In genomic region chr7:155918720-155919399, GRCh38 we compare ENCODE assay signal across 14 cellular contexts.
DNase-seq lines count a peak whose midpoint lies in the region; ATAC-seq, FAIRE-seq and TF ChIP-seq lines count a peak whose summit lies in the region.
"Had no signal": no experiment of that assay in that cellular context is flagged by ENCODE, and none has a peak within 500 bp of the region (broad histone marks: within the 10 kb centered on the region; RNA-seq: fewer than 3 reads in every experiment).

No MANE protein-coding gene starts in this region.

- 0 out of 2 replicates have a peak, but pooled peaks cover 8% of the 10 kb centered on the region for H4K20me1 ChIP-seq in K562 (replicated peaks; ENCODE audit: control insufficient read depth, insufficient read depth, low read length)
- H4K20me1 ChIP-seq in keratinocyte (ENCODE audit: control insufficient read depth, extremely low read depth, insufficient read depth, low read length), result no peaks in the 10 kb centered on the region
- H4K20me1 ChIP-seq in smooth muscle cell (ENCODE audit: low read depth), result no peaks in the 10 kb centered on the region

- H3K4me1 ChIP-seq in K562 (replicated peaks in 1 of 2; ENCODE audit: control insufficient read depth in 2 of 2, insufficient read depth in 2 of 2, low read length in 2 of 2), result peaks cover 0 to 8% of the 10 kb centered on the region in 2 experiments; a peak in 2 of 5 replicates
- H3K4me1 ChIP-seq in keratinocyte (ENCODE audit: control insufficient read depth, extremely low read depth, insufficient read depth, low read length), result peaks cover 11% of the 10 kb centered on the region
- H3K4me1 ChIP-seq in smooth muscle cell (ENCODE audit: low read depth), result no peaks in the 10 kb centered on the region
- no peaks in the 10 kb centered on the region for H3K4me1 ChIP-seq in CD8-positive, alpha-beta memory T cell (ENCODE audit: insufficient read depth, low read length)

- H3K9me3 Mint-ChIP-seq in CD8-positive, alpha-beta memory T cell, result peaks cover 0 to 6% (median 0%) of the 10 kb centered on the region in 5 donors
- H3K9me3 Mint-ChIP-seq: GM23338 had no signal

- H3K4me2 ChIP-seq in K562 (ENCODE audit: insufficient read depth, low read length) (no peak overlapping the region), keratinocyte (ENCODE audit: control insufficient read depth, extremely low read depth, insufficient read depth, low read depth, low read length) (no peak overlapping the region), smooth muscle cell (no peak overlapping the region)
- H3K4me2 ChIP-seq: GM23338 had no signal

- no peak for TF ChIP-seq EP300 in K562 (IDR thresholded peaks at IDR 0.05; ENCODE audit: low read length)

- H3K27ac ChIP-seq in K562 (ENCODE audit: extremely low read depth, low read depth, low read length), result no peak overlapping the region
- H3K27ac ChIP-seq in keratinocyte (ENCODE audit: control insufficient read depth, insufficient read depth, low read length), result no peak overlapping the region
- H3K27ac ChIP-seq in smooth muscle cell (ENCODE audit: low read depth), result no peak overlapping the region
- H3K27ac ChIP-seq in CD8-positive, alpha-beta memory T cell (ENCODE audit: low read depth, low read length), result no peak overlapping the region
- H3K27ac ChIP-seq: 22Rv1 had no signal

- CTCF ChIA-PET in K562 (lab: Yijun Ruan, JAX; ENCODE audit: low intra/inter-chr PET ratio), result no interaction called here
- CTCF ChIA-PET in CD8-positive, alpha-beta memory T cell (lab: Charles Lee), result no interaction called here

- H3K27me3 ChIP-seq in K562 (ENCODE audit: control insufficient read depth in 2 of 2, insufficient read depth in 2 of 2, low read length in 2 of 2), result peaks cover 27 to 80% of the 10 kb centered on the region in 2 experiments
- no peaks in the 10 kb centered on the region for H3K27me3 ChIP-seq in keratinocyte (ENCODE audit: control insufficient read depth, extremely low read depth, insufficient read depth, low read length)
- no peaks in the 10 kb centered on the region for H3K27me3 ChIP-seq in smooth muscle cell (ENCODE audit: low read depth)
- no peaks in the 10 kb centered on the region for H3K27me3 ChIP-seq in CD8-positive, alpha-beta memory T cell (ENCODE audit: insufficient read depth, low read length, poor library complexity, severe bottlenecking)

- H3K79me2 ChIP-seq in K562 (ENCODE audit: control insufficient read depth, insufficient read depth, low read length) (no peaks in the 10 kb centered on the region), keratinocyte (ENCODE audit: control insufficient read depth, insufficient read depth, low read length) (no peaks in the 10 kb centered on the region), smooth muscle cell (ENCODE audit: low read depth) (no peaks in the 10 kb centered on the region)

- POLR2A ChIA-PET in K562 (lab: Yijun Ruan, JAX), result interaction anchor here (0.7 kb wide), 1 partner anchor 16 kb away, joined by 3 read pairs; no protein-coding TSS in a partner anchor
- POLR2A ChIA-PET in CD8-positive, alpha-beta memory T cell (lab: Charles Lee), result no interaction called here

- H3K9me1 ChIP-seq in K562 (ENCODE audit: control insufficient read depth, insufficient read depth, low read length) (no peaks in the 10 kb centered on the region), keratinocyte (ENCODE audit: control insufficient read depth, extremely low read depth, insufficient read depth, low read length) (no peaks in the 10 kb centered on the region)

- H3K27ac Mint-ChIP-seq in CD8-positive, alpha-beta memory T cell, result no peak overlapping the region
- H3K27ac Mint-ChIP-seq: activated CD8-positive, alpha-beta T cell treated with anti-CD3 and anti-CD28 coated beads, Interleukin-2, amount 10 ng/mL, durations not matched to agents 7 days and 5 days; GM23338 had no signal

- TF ChIP-seq RAD21 in K562 (CRISPR knock-in tag; conservative IDR thresholded peaks at IDR 0.05 in 1 of 2, IDR thresholded peaks at IDR 0.05 in 1 of 2), result no peak

- peak; percentile 29 for DNase-seq in DMS 273 (lab: John Stamatoyannopoulos, UW; ENCODE audit: unreplicated experiment)
- DNase-seq in DMS 273 treated with DMSO at 0.1 percent for 48 hours (lab: John Stamatoyannopoulos, UW), result no peak
- DNase-seq in K562 (ENCODE audit: extremely low read depth in 1 of 4, low spot score in 3 of 4), result peak in 1 of 4 experiments; percentile 19
- peak; percentile 11 for DNase-seq in keratinocyte (ENCODE audit: low read depth, low spot score)
- peak; percentile 31 for DNase-seq in stromal cell of bone marrow (ENCODE audit: low read depth)
- no peak for DNase-seq in smooth muscle cell (lab: John Stamatoyannopoulos, UW; ENCODE audit: unreplicated experiment)
- DNase-seq in CD8-positive, alpha-beta memory T cell, result no peak
- no peak for DNase-seq in NCI-H146 treated with DMSO at 0.1 percent for 48 hours (lab: John Stamatoyannopoulos, UW; ENCODE audit: unreplicated experiment)
- DNase-seq: activated CD8-positive, alpha-beta T cell treated with anti-CD3 and anti-CD28 coated beads, Interleukin-2, amount 10 ng/mL, durations not matched to agents 7 days and 5 days; cortex of kidney; KG1; NK-92 treated with Interleukin-12 subunit alpha and Interleukin-12 subunit beta, amount 100 ng/mL, for 24 hours had no signal

- H3K9me3 ChIP-seq in K562 (replicated peaks; ENCODE audit: control insufficient read depth, insufficient read depth, low read depth, low read length), result no peaks in the 10 kb centered on the region
- H3K9me3 ChIP-seq in keratinocyte (ENCODE audit: control insufficient read depth, low read depth, low read length), result peaks cover 1% of the 10 kb centered on the region
- H3K9me3 ChIP-seq in smooth muscle cell (replicated peaks; ENCODE audit: low read depth), result no peaks in the 10 kb centered on the region
- H3K9me3 ChIP-seq in CD8-positive, alpha-beta memory T cell (ENCODE audit: low read length), result no peaks in the 10 kb centered on the region

- no peak overlapping the region for H3K4me3 Mint-ChIP-seq in CD8-positive, alpha-beta memory T cell
- H3K4me3 Mint-ChIP-seq: activated CD8-positive, alpha-beta T cell treated with anti-CD3 and anti-CD28 coated beads, Interleukin-2, amount 10 ng/mL, durations not matched to agents 7 days and 5 days; GM23338 had no signal

- in situ Hi-C loops in K562 (cut with MboI), result no loop called here

- intact Hi-C loops in K562 (cut with micrococcal nuclease), result no loop called here

- BruUV-seq in K562 (replicated peaks; lab: Mats Ljungman, UMichigan), result no TSS peak

- no peak overlapping the region for H3K4me3 ChIP-seq in K562
- no peak overlapping the region for H3K4me3 ChIP-seq in keratinocyte (ENCODE audit: control insufficient read depth in 2 of 3, extremely low read depth in 1 of 3, insufficient read depth in 2 of 3, low read depth in 1 of 3, low read length in 3 of 3)
- H3K4me3 ChIP-seq in smooth muscle cell, result no peak overlapping the region
- H3K4me3 ChIP-seq in CD8-positive, alpha-beta memory T cell (ENCODE audit: low read length), result no peak overlapping the region
- H3K4me3 ChIP-seq: GM23338 had no signal

- dilution Hi-C loops in keratinocyte (cut with MboI; ENCODE audit: extremely low pct_ligation_motif_present, low sequenced_read_pairs), result no loop called here

- H3K27me3 Mint-ChIP-seq in CD8-positive, alpha-beta memory T cell, result no peaks in the 10 kb centered on the region

- FAIRE-seq in K562 (lab: Jason Lieb, UNC), result peak; percentile 73
- FAIRE-seq in keratinocyte (lab: Jason Lieb, UNC), result peak; percentile 76

- H2AFZ ChIP-seq in K562 (ENCODE audit: low read depth, low read length) (no peak overlapping the region), keratinocyte (ENCODE audit: control insufficient read depth, low read length) (no peak overlapping the region), smooth muscle cell (ENCODE audit: low read depth) (no peak overlapping the region)
- H2AFZ ChIP-seq: GM23338 had no signal

- peak; percentile 37; the same call in 2 of the 3 replicates for ATAC-seq in K562
- ATAC-seq: activated CD8-positive, alpha-beta T cell treated with anti-CD3 and anti-CD28 coated beads, Interleukin-2, amount 10 ng/mL, durations not matched to agents 7 days and 5 days; GM23338 had no signal

- H3K36me3 Mint-ChIP-seq in CD8-positive, alpha-beta memory T cell, result peaks cover 0 to 3% (median 0%) of the 10 kb centered on the region in 3 donors

- no peak for TF ChIP-seq POLR2A in K562 (conservative IDR thresholded peaks at IDR 0.05)

- no peaks in the 10 kb centered on the region for H3K36me3 ChIP-seq in K562 (ENCODE audit: control insufficient read depth, insufficient read depth, low read length)
- H3K36me3 ChIP-seq in keratinocyte (ENCODE audit: control insufficient read depth in 2 of 2, extremely low read depth in 1 of 2, insufficient read depth in 2 of 2, low read length in 2 of 2), result no peaks in the 10 kb centered on the region
- no peaks in the 10 kb centered on the region for H3K36me3 ChIP-seq in smooth muscle cell (ENCODE audit: low read depth)
- no peaks in the 10 kb centered on the region for H3K36me3 ChIP-seq in CD8-positive, alpha-beta memory T cell (ENCODE audit: insufficient read depth, low read length)

- WGBS in K562 (ENCODE audit: insufficient coverage, low coverage, missing lambda C conversion rate), result 2% methylated on average over 14 of the region's 14 CpGs
- WGBS in smooth muscle cell (ENCODE audit: low lambda C conversion rate), result 49% methylated on average over 13 of the region's 14 CpGs

- H3K4me1 Mint-ChIP-seq in CD8-positive, alpha-beta memory T cell, result no peaks in the 10 kb centered on the region

- no peak overlapping the region for H3K9ac ChIP-seq in K562 (ENCODE audit: insufficient read depth in 1 of 2, low read depth in 2 of 2, low read length in 2 of 2)
- H3K9ac ChIP-seq in keratinocyte (ENCODE audit: control insufficient read depth, extremely low read depth, insufficient read depth, low read length), result no peak overlapping the region
- no peak overlapping the region for H3K9ac ChIP-seq in smooth muscle cell (ENCODE audit: low read depth)

- no peaks in the 10 kb centered on the region for H3F3A ChIP-seq in smooth muscle cell (ENCODE audit: low read depth)

- TF ChIP-seq CTCF in K562 (IDR thresholded peaks at IDR 0.05 in 2 of 3, conservative IDR thresholded peaks at IDR 0.05 in 1 of 3; ENCODE audit: insufficient read depth in 2 of 3, low read depth in 1 of 3, low read length in 3 of 3) (no peak), keratinocyte (optimal IDR thresholded peaks at IDR 0.05 in 1 of 3, IDR thresholded peaks at IDR 0.05 in 1 of 3, conservative IDR thresholded peaks at IDR 0.05 in 1 of 3; ENCODE audit: extremely low read depth in 1 of 3, insufficient read depth in 2 of 3, low read length in 3 of 3) (no peak), smooth muscle cell (IDR thresholded peaks at IDR 0.05; ENCODE audit: borderline replicate concordance, insufficient read depth, poor library complexity, severe bottlenecking) (no peak)

TF ChIP-seq in K562, 482 proteins besides CTCF, POLR2A, EP300 and RAD21 (continues in another document):
- 0 out of 2 replicates have a peak, but pooled peaks have one; percentile 14 for TF ChIP-seq CBFA2T3 (IDR thresholded peaks at IDR 0.05)
- TF ChIP-seq HLTF (IDR thresholded peaks at IDR 0.05), result no peak
- TF ChIP-seq TARDBP (IDR thresholded peaks at IDR 0.05), result no peak
- peak; percentile 5 for TF ChIP-seq NCOA4 (IDR thresholded peaks at IDR 0.05; ENCODE audit: partially characterized antibody)
- TF ChIP-seq SMARCC2 (IDR thresholded peaks at IDR 0.05; ENCODE audit: low read depth), result no peak
- peak; percentile 70 for TF ChIP-seq PHF20 (IDR thresholded peaks at IDR 0.05; ENCODE audit: partially characterized antibody)
- no peak for TF ChIP-seq MTF1 (CRISPR knock-in tag; IDR thresholded peaks at IDR 0.05; ENCODE audit: borderline replicate concordance)

Comparison
In these comparisons a context has a peak if more than half of its experiments do, and no peak if none do; other contexts are left out.
1. DNase-seq: peak in DMS 273 (single experiment), keratinocyte (single experiment) and stromal cell of bone marrow (single experiment); none in DMS 273 treated with DMSO at 0.1 percent for 48 hours (single experiment), smooth muscle cell (single experiment), CD8-positive, alpha-beta memory T cell (0 of 5) and NCI-H146 treated with DMSO at 0.1 percent for 48 hours (single experiment).